In the genomic region with DNA sequence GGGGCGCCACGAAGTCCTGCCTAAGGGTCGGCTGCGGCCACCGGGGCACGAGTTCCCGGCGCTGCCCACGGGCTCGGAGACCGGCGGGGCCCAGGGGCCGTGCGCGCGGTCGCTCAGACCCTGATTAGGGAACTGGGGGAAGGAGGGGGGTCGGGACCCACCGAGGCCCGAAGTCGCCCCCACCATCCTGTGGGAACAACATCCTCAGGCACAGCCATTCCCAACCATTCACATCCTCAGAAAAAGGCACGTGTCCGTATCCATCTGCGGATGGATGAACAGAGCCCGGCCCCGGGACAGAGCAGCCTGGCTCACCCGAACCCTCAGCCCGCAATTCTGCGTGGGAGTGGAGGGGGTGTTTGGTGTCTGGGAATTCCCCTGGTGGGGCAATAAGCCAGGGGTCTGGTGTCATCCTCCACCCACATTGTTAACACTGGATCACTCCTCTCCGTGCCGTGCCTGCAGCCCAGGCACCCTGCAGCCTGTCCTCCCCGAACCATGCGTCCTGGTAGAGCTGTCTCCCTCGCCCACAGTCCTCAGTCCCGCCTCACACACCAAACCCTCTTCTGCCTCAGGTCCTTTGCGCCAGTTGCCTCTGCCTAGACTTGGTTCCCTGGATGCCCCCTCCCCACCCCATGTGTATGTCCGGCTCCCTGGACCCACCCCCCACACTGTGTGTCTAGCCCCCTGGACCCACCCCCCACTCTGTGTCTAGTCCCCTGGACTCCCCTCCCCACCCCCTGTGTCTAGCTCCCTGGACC, we compare ENCODE assay signal across 1 cellular context.
A peak's percentile ranks its signal among the peaks of the same experiment; 100 is the strongest.
TF ChIP-seq lines count a peak whose summit lies in the region.

No MANE protein-coding gene starts in this region.

TF ChIP-seq in K562, 482 proteins besides CTCF, POLR2A, EP300 and RAD21 (continued from another document and continues in another):
- TF ChIP-seq ATF6 (CRISPR knock-in tag; IDR thresholded peaks at IDR 0.05) (no peak), SMC3 (conservative IDR thresholded peaks at IDR 0.05; ENCODE audit: insufficient read depth, low read depth, low read length) (no peak), NFE2L1 (tag; IDR thresholded peaks at IDR 0.05; ENCODE audit: borderline replicate concordance, low read depth) (no peak), TCF7 (IDR thresholded peaks at IDR 0.05; ENCODE audit: borderline replicate concordance) (no peak), HMG20B (CRISPR knock-in tag; IDR thresholded peaks at IDR 0.05) (no peak), CUX1 (CRISPR knock-in tag; IDR thresholded peaks at IDR 0.05) (no peak), PCBP2 (IDR thresholded peaks at IDR 0.05; ENCODE audit: low read depth, low read length, poor library complexity, severe bottlenecking) (no peak), ZNF699 (CRISPR knock-in tag; IDR thresholded peaks at IDR 0.05; ENCODE audit: insufficient replicate concordance) (no peak), UBTF (IDR thresholded peaks at IDR 0.05; ENCODE audit: borderline replicate concordance in 1 of 2, low read depth in 2 of 2, low read length in 2 of 2) (no peak), ZBTB1 (CRISPR knock-in tag; IDR thresholded peaks at IDR 0.05; ENCODE audit: borderline replicate concordance, low read depth) (no peak; the same call in 1 of the 2 replicates), ELF4 (CRISPR knock-in tag; IDR thresholded peaks at IDR 0.05) (no peak), TAF15 (IDR thresholded peaks at IDR 0.05; ENCODE audit: low read depth, low read length) (no peak), C11orf30 (IDR thresholded peaks at IDR 0.05; ENCODE audit: low read depth) (no peak), LARP7 (IDR thresholded peaks at IDR 0.05) (no peak), ZNF584 (CRISPR knock-in tag; IDR thresholded peaks at IDR 0.05; ENCODE audit: low read depth) (no peak), BRCA1 (IDR thresholded peaks at IDR 0.05) (no peak), BRCA1 (CRISPR knock-in tag; IDR thresholded peaks at IDR 0.05) (no peak), ZNF282 (CRISPR knock-in tag; IDR thresholded peaks at IDR 0.05) (no peak), RFX1 (IDR thresholded peaks at IDR 0.05) (no peak), AFF4 (CRISPR knock-in tag; IDR thresholded peaks at IDR 0.05) (0 out of 2 replicates have a peak, but pooled peaks have one; percentile 19), NR2C2 (CRISPR knock-in tag; IDR thresholded peaks at IDR 0.05) (no peak), NR2C2 (tag; IDR thresholded peaks at IDR 0.05) (peak; percentile 75), PURB (CRISPR knock-in tag; IDR thresholded peaks at IDR 0.05; ENCODE audit: low read depth) (no peak), ZBTB9 (CRISPR knock-in tag; IDR thresholded peaks at IDR 0.05) (no peak), ZNF140 (CRISPR knock-in tag; IDR thresholded peaks at IDR 0.05) (no peak), STAT5B (CRISPR knock-in tag; IDR thresholded peaks at IDR 0.05) (no peak), MECOM (CRISPR knock-in tag; IDR thresholded peaks at IDR 0.05) (no peak), JUN (IDR thresholded peaks at IDR 0.05; ENCODE audit: borderline replicate concordance, low read depth, low read length) (no peak), JUN (CRISPR knock-in tag; IDR thresholded peaks at IDR 0.05; ENCODE audit: borderline replicate concordance) (no peak), GTF2F1 (IDR thresholded peaks at IDR 0.05; ENCODE audit: low read depth, low read length) (0 out of 2 replicates have a peak, but pooled peaks have one; percentile 32), RBBP5 (IDR thresholded peaks at IDR 0.05; ENCODE audit: borderline replicate concordance, insufficient read depth, low read length, poor library complexity, severe bottlenecking) (no peak), MAFF (IDR thresholded peaks at IDR 0.05; ENCODE audit: low read length) (no peak), PRDM10 (IDR thresholded peaks at IDR 0.05; ENCODE audit: partially characterized antibody) (peak; percentile 18), HLTF (IDR thresholded peaks at IDR 0.05) (no peak), KHSRP (IDR thresholded peaks at IDR 0.05) (no peak), MED1 (CRISPR knock-in tag; IDR thresholded peaks at IDR 0.05; ENCODE audit: borderline replicate concordance) (no peak), TCFL5 (CRISPR knock-in tag; conservative IDR thresholded peaks at IDR 0.05) (no peak)
- TF ChIP-seq, protein P1, sequence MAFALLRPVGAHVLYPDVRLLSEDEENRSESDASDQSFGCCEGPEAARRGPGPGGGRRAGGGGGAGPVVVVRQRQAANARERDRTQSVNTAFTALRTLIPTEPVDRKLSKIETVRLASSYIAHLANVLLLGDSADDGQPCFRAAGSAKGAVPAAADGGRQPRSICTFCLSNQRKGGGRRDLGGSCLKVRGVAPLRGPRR (CRISPR knock-in tag; IDR thresholded peaks at IDR 0.05): no peak
